Comparison of ENCODE assay signal across 8 cellular contexts in the genomic region with DNA sequence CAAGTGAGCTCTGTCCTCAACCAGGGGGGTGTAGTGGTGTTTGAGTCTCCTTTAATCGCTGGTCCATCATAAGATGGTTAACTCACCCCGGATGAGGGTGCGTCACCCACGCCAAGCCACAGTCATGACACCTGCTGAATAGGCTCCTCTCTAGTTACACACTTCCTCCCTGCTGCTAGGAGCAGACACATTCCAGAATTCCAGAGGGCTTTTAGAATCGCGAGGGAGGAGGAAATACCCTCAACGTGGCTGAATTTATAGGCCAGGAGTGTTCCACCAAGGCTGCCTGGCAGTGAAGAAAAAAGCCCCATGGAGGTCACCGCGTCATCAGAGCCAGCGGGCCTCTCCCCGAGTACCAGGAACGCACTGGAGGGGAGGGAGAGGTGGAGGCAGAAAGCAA. TPM values are rescaled to one million over a fixed set of nuclear protein-coding genes. Genes with fewer than 3 reads are reported as not detected.
DNase-seq lines count a peak whose midpoint lies in the region; ATAC-seq, FAIRE-seq and TF ChIP-seq lines count a peak whose summit lies in the region.

No MANE protein-coding gene starts in this region.

- H3K9me3 ChIP-seq in heart left ventricle (no peaks in the 10 kb centered on the region), small intestine (ENCODE audit: control insufficient read depth, low read depth) (no peaks in the 10 kb centered on the region), BE2C (no peaks in the 10 kb centered on the region)

- CTCF ChIA-PET in activated CD8-positive, alpha-beta T cell treated with anti-CD3 and anti-CD28 coated beads for 36 hours (lab: Charles Lee), result interaction anchor here (0.9 to 8.3 kb wide), 6 partner anchors 9 to 36 kb away, joined by 3 to 94 read pairs (median 13); no protein-coding TSS in a partner anchor

- H3K4me3 ChIP-seq in heart left ventricle (peak overlapping the region in 9 of 12 donors; percentile 24 to 93 (median 36)), small intestine (ENCODE audit: low read depth in 1 of 2, low read length in 2 of 2) (peak overlapping the region in 1 of 2 donors; percentile 47), BE2C (ENCODE audit: low read depth, low read length) (no peak overlapping the region)

- intact Hi-C loops in activated CD8-positive, alpha-beta T cell treated with anti-CD3 and anti-CD28 coated beads for 36 hours (cut with micrococcal nuclease), result no loop called here
- intact Hi-C loops in heart left ventricle (cut with DNase I), result loop anchor here in 1 of 10 donors (5.0 kb wide), 1 partner anchor 35 kb away; no protein-coding TSS in a partner anchor

- H3K4me3 Mint-ChIP-seq in activated CD8-positive, alpha-beta T cell treated with anti-CD3 and anti-CD28 coated beads for 36 hours, result peak overlapping the region; percentile 76

- POLR2A ChIA-PET in activated CD8-positive, alpha-beta T cell treated with anti-CD3 and anti-CD28 coated beads for 36 hours (lab: Charles Lee), result interaction anchor here (1.1 to 8.8 kb wide), 3 partner anchors 9 to 171 kb away, joined by 3 to 102 read pairs (median 3); a partner anchor contains a TSS

- FAIRE-seq in small intestine (lab: Jason Lieb, UNC), result no peak

- DNase-seq in HS-5 (ENCODE audit: low read depth) (peak; percentile 79), heart left ventricle (peak in 1 of 5 donors; percentile 45), small intestine (no peak), BE2C (no peak), cerebellum (ENCODE audit: low spot score) (no peak)
- DNase-seq in activated CD8-positive, alpha-beta T cell treated with anti-CD3 and anti-CD28 coated beads for 36 hours, result peak; percentile 66

- peak overlapping the region; percentile 93 for H3K27ac Mint-ChIP-seq in activated CD8-positive, alpha-beta T cell treated with anti-CD3 and anti-CD28 coated beads for 36 hours

- ATAC-seq in activated CD8-positive, alpha-beta T cell treated with anti-CD3 and anti-CD28 coated beads for 36 hours, result peak; percentile 37
- peak in 3 of 4 donors; percentile 21 to 49 (median 46) for ATAC-seq in heart left ventricle
- ATAC-seq in HG02678 (IDR thresholded peaks at IDR 0.05; ENCODE audit: unreplicated experiment), result no peak
- ATAC-seq in GM19397 (IDR thresholded peaks at IDR 0.05; ENCODE audit: unreplicated experiment), result no peak

- H3K4me1 Mint-ChIP-seq in activated CD8-positive, alpha-beta T cell treated with anti-CD3 and anti-CD28 coated beads for 36 hours (ENCODE audit: low read depth), result peaks cover 59% of the 10 kb centered on the region

- no peaks in the 10 kb centered on the region for H3K9me3 Mint-ChIP-seq in activated CD8-positive, alpha-beta T cell treated with anti-CD3 and anti-CD28 coated beads for 36 hours

- no peak for TF ChIP-seq POLR2A in heart left ventricle (IDR thresholded peaks at IDR 0.05)

- H3K36me3 ChIP-seq in heart left ventricle, result peaks cover 0 to 53% (median 41%) of the 10 kb centered on the region in 9 donors
- peaks cover 2 to 6% of the 10 kb centered on the region in 2 donors for H3K36me3 ChIP-seq in small intestine (ENCODE audit: control insufficient read depth in 2 of 2, insufficient read depth in 2 of 2, low read length in 2 of 2)
- H3K36me3 ChIP-seq in BE2C, result no peaks in the 10 kb centered on the region

- H3K27me3 ChIP-seq in heart left ventricle (no peaks in the 10 kb centered on the region), small intestine (ENCODE audit: control insufficient read depth in 2 of 2, insufficient read depth in 2 of 2, low read length in 2 of 2) (no peaks in the 10 kb centered on the region), BE2C (no peaks in the 10 kb centered on the region)

- H3K4me1 ChIP-seq in heart left ventricle (peaks cover 10 to 83% (median 56%) of the 10 kb centered on the region in 12 donors), small intestine (ENCODE audit: control insufficient read depth in 2 of 2, insufficient read depth in 1 of 2, low read depth in 1 of 2, low read length in 1 of 2) (peaks cover 2 to 17% of the 10 kb centered on the region in 2 donors), BE2C (peaks cover 12% of the 10 kb centered on the region)

- H3K27ac ChIP-seq in heart left ventricle (peak overlapping the region in 11 of 12 donors; percentile 12 to 95 (median 66)), small intestine (ENCODE audit: low read depth in 1 of 2, low read length in 1 of 2) (peak overlapping the region; percentile 43 to 68)

- no peak for TF ChIP-seq CTCF in activated CD8-positive, alpha-beta T cell treated with anti-CD3 and anti-CD28 coated beads for 36 hours (IDR thresholded peaks at IDR 0.05)
- TF ChIP-seq CTCF in heart left ventricle (IDR thresholded peaks at IDR 0.05) (no peak), BE2C (IDR thresholded peaks at IDR 0.05; ENCODE audit: low read depth, low read length) (no peak)

- H3K36me3 Mint-ChIP-seq in activated CD8-positive, alpha-beta T cell treated with anti-CD3 and anti-CD28 coated beads for 36 hours (ENCODE audit: low read depth), result peaks cover 16% of the 10 kb centered on the region

- no peaks in the 10 kb centered on the region for H3K27me3 Mint-ChIP-seq in activated CD8-positive, alpha-beta T cell treated with anti-CD3 and anti-CD28 coated beads for 36 hours

- 37 to 50% (median 42%) methylated on average over 12 of the region's 12 CpGs for WGBS in heart left ventricle, 4 donors
- 34 to 56% (median 46%) methylated on average over 12 of the region's 12 CpGs for WGBS in small intestine, 3 donors

RNA-seq across cellular contexts. Expression of a gene that starts 5.1 kb away (rescaled TPM):
- total RNA-seq in activated CD8-positive, alpha-beta T cell treated with anti-CD3 and anti-CD28 coated beads for 36 hours, result 10 to 100 TPM; 28.4 to 32.6 TPM
- total RNA-seq in heart left ventricle (100 to 1,000 TPM in 6 of 9 donors, 10 to 100 TPM in 3; 69.7 to 293 (median 114) TPM), cerebellum (8.9 TPM)
- polyA plus RNA-seq in heart left ventricle (100 to 1,000 TPM; 126 to 143 TPM), small intestine (100 to 1,000 TPM; 166 to 968 (median 721) TPM)
- 41.7 TPM for polyA plus RNA-seq in BE2C (2012; ENCODE audit: insufficient read depth, insufficient read length, low read depth)

Comparison
In these comparisons a context has a peak if more than half of its experiments do, and no peak if none do; other contexts are left out.
1. DNase-seq: peak in HS-5 (single experiment) and activated CD8-positive, alpha-beta T cell treated with anti-CD3 and anti-CD28 coated beads for 36 hours (single experiment); none in small intestine (single experiment), BE2C (single experiment) and cerebellum (single experiment).
2. ATAC-seq: peak in activated CD8-positive, alpha-beta T cell treated with anti-CD3 and anti-CD28 coated beads for 36 hours (single experiment) and heart left ventricle (3 of 4); none in HG02678 (single experiment) and GM19397 (single experiment).